Comparison of ENCODE assay signal across 31 cellular contexts in the genomic region with DNA sequence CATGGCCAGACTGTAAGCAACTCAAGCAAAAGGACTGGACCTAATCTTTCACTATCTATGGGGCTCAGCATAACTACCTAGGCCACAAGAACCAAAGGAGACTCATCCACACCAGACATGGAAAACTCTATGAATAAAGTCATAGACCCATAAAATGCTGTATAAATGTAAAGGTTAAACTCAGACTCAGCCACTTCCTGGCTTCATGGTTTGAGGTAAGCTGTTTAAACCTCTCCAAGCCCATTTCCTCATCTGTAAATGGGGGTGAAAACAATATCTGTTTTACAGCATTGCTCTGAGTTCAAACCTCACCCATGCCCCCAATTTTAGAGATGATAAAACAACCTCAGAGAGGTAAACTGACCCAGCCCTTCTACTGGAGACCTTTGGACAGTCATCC. TPM values are rescaled to one million over a fixed set of nuclear protein-coding genes. Genes with fewer than 3 reads are reported as not detected.
A peak's percentile ranks its signal among the peaks of the same experiment; 100 is the strongest.
DNase-seq lines count a peak whose midpoint lies in the region; ATAC-seq and FAIRE-seq lines count a peak whose summit lies in the region.
"Had no signal": no experiment of that assay in that cellular context is flagged by ENCODE, and none has a peak within 500 bp of the region (broad histone marks: within the 10 kb centered on the region; RNA-seq: fewer than 3 reads in every experiment).

No MANE protein-coding gene starts in this region.

- H3K4me1 ChIP-seq in small intestine (ENCODE audit: control insufficient read depth in 2 of 2, insufficient read depth in 1 of 2, low read depth in 1 of 2, low read length in 1 of 2): peaks cover 0 to under 1% of the 10 kb centered on the region in 2 donors

- peaks cover 11% of the 10 kb centered on the region for H3K27me3 Mint-ChIP-seq in T-helper 1 cell treated with Interleukin-12 subunit alpha and Interleukin-12 subunit beta and Interleukin-4 antibody, amounts not matched to agents 30 μg/mL and 1 μg/mL, for 36 hours (ENCODE audit: low read depth)
- no peaks in the 10 kb centered on the region for H3K27me3 Mint-ChIP-seq in T-helper 17 cell
- H3K27me3 Mint-ChIP-seq in central memory CD8-positive, alpha-beta T cell: no peaks in the 10 kb centered on the region
- H3K27me3 Mint-ChIP-seq: activated B cell treated with CpG ODN at 0.5 μM for 24 hours, naive B cell had no signal

- peaks cover 13% of the 10 kb centered on the region for H3K36me3 Mint-ChIP-seq in T-helper 1 cell treated with Interleukin-12 subunit alpha and Interleukin-12 subunit beta and Interleukin-4 antibody, amounts not matched to agents 30 μg/mL and 1 μg/mL, for 36 hours (ENCODE audit: low read depth)
- H3K36me3 Mint-ChIP-seq in T-helper 17 cell (ENCODE audit: low read depth): no peaks in the 10 kb centered on the region
- H3K36me3 Mint-ChIP-seq in central memory CD8-positive, alpha-beta T cell (ENCODE audit: insufficient read depth): peaks cover 10% of the 10 kb centered on the region
- H3K36me3 Mint-ChIP-seq: naive B cell had no signal

- no peak for DNase-seq in T-helper 1 cell
- no peak for DNase-seq in T-helper 17 cell
- DNase-seq in central memory CD8-positive, alpha-beta T cell (ENCODE audit: low spot score in 2 of 2): no peak
- peak; percentile 35 for DNase-seq in small intestine
- DNase-seq in MV-4-11 (lab: John Stamatoyannopoulos, UW): no peak
- DNase-seq in NCI-H1417 treated with DMSO at 0.1 percent for 48 hours (lab: John Stamatoyannopoulos, UW): no peak
- DNase-seq: activated B cell treated with CpG ODN at 0.5 μM for 24 hours; activated CD8-positive, alpha-beta memory T cell treated with anti-CD3 and anti-CD28 coated beads for 24 hours; amniotic stem cell; DMS153; foreskin keratinocyte; mesendoderm; MG63; naive B cell; NCI-H1417; NCI-H2107; NCI-H446; pancreas; spleen; stimulated activated CD4-positive, alpha-beta T cell treated with anti-CD3 and anti-CD28 coated beads, Interleukin-4, amount 100 ng/mL, for 1 hour; stomach had no signal

- ATAC-seq in T-helper 17 cell (no peak), HG02885 (IDR thresholded peaks at IDR 0.05; ENCODE audit: poor library complexity, unreplicated experiment) (no peak)
- no peak for ATAC-seq in central memory CD8-positive, alpha-beta T cell (replicated peaks; ENCODE audit: extremely low read depth, poor library complexity, severe bottlenecking)
- ATAC-seq: esophagus mucosa, foreskin keratinocyte, K562, left lobe of liver, pancreas had no signal

- FAIRE-seq in small intestine (lab: Jason Lieb, UNC): no peak
- FAIRE-seq: K562, pancreas had no signal

- peak overlapping the region in 1 of 2 donors; percentile 31 for H3K27ac ChIP-seq in small intestine (ENCODE audit: low read depth in 1 of 2, low read length in 1 of 2)
- H3K27ac ChIP-seq: 22Rv1, breast epithelium, coronary artery, foreskin keratinocyte, pancreas, right atrium auricular region, stomach, tibial nerve had no signal

- H3K27me3 ChIP-seq in small intestine (ENCODE audit: control insufficient read depth in 2 of 2, insufficient read depth in 2 of 2, low read length in 2 of 2): no peaks in the 10 kb centered on the region
- H3K27me3 ChIP-seq: breast epithelium, MG63, pancreas, right atrium auricular region, spleen, stomach, tibial nerve had no signal

- H3K4me3 Mint-ChIP-seq in T-helper 1 cell treated with Interleukin-12 subunit alpha and Interleukin-12 subunit beta and Interleukin-4 antibody, amounts not matched to agents 30 μg/mL and 1 μg/mL, for 36 hours: peak overlapping the region; percentile 62
- no peak overlapping the region for H3K4me3 Mint-ChIP-seq in T-helper 17 cell
- peak overlapping the region; percentile 80 for H3K4me3 Mint-ChIP-seq in central memory CD8-positive, alpha-beta T cell
- H3K4me3 Mint-ChIP-seq: activated B cell treated with CpG ODN at 0.5 μM for 24 hours had no signal

- peak overlapping the region; percentile 82 for H3K27ac Mint-ChIP-seq in T-helper 1 cell treated with Interleukin-12 subunit alpha and Interleukin-12 subunit beta and Interleukin-4 antibody, amounts not matched to agents 30 μg/mL and 1 μg/mL, for 36 hours
- peak overlapping the region; percentile 14 for H3K27ac Mint-ChIP-seq in T-helper 17 cell
- H3K27ac Mint-ChIP-seq in central memory CD8-positive, alpha-beta T cell (ENCODE audit: low read depth): peak overlapping the region; percentile 78
- H3K27ac Mint-ChIP-seq: activated B cell treated with CpG ODN at 0.5 μM for 24 hours had no signal

- H3K4me1 Mint-ChIP-seq in T-helper 1 cell treated with Interleukin-12 subunit alpha and Interleukin-12 subunit beta and Interleukin-4 antibody, amounts not matched to agents 30 μg/mL and 1 μg/mL, for 36 hours (ENCODE audit: low read depth): peaks cover 45% of the 10 kb centered on the region
- peaks cover 34% of the 10 kb centered on the region for H3K4me1 Mint-ChIP-seq in T-helper 17 cell
- H3K4me1 Mint-ChIP-seq in central memory CD8-positive, alpha-beta T cell: peaks cover 55% of the 10 kb centered on the region

- H3K9me3 Mint-ChIP-seq in T-helper 1 cell treated with Interleukin-12 subunit alpha and Interleukin-12 subunit beta and Interleukin-4 antibody, amounts not matched to agents 30 μg/mL and 1 μg/mL, for 36 hours: no peaks in the 10 kb centered on the region
- no peaks in the 10 kb centered on the region for H3K9me3 Mint-ChIP-seq in central memory CD8-positive, alpha-beta T cell
- H3K9me3 Mint-ChIP-seq: activated B cell treated with CpG ODN at 0.5 μM for 24 hours had no signal

- no peaks in the 10 kb centered on the region for H3K36me3 ChIP-seq in small intestine (ENCODE audit: control insufficient read depth in 2 of 2, insufficient read depth in 2 of 2, low read length in 2 of 2)
- H3K36me3 ChIP-seq: breast epithelium, MG63, pancreas, right atrium auricular region, spleen, stomach, tibial nerve had no signal

- no peaks in the 10 kb centered on the region for H3K9me3 ChIP-seq in T-helper 17 cell (ENCODE audit: control insufficient read depth, low read length, poor library complexity, severe bottlenecking)
- H3K9me3 ChIP-seq in small intestine (ENCODE audit: control insufficient read depth, low read depth): no peaks in the 10 kb centered on the region
- H3K9me3 ChIP-seq: breast epithelium, MG63, pancreas, right atrium auricular region, spleen, stomach, tibial nerve had no signal

- H3K4me3 ChIP-seq in small intestine (ENCODE audit: low read depth in 1 of 2, low read length in 2 of 2): no peak overlapping the region
- H3K4me3 ChIP-seq: breast epithelium, coronary artery, K562, MG63, pancreas, right atrium auricular region, spleen, stomach, tibial nerve had no signal

RNA-seq across cellular contexts. Expression of a gene that starts 4.0 kb away (rescaled TPM):
- 10 to 100 TPM; 29.6 to 39.2 TPM for total RNA-seq in T-helper 17 cell
- 10 to 100 TPM; 26.6 to 53.2 (median 40.0) TPM for polyA plus RNA-seq in small intestine

Comparison
In these comparisons a context has a peak if more than half of its experiments do, and no peak if none do; other contexts are left out.
1. H3K27ac Mint-ChIP-seq: peak in every context shown above with its lines; median percentile 82 in T-helper 1 cell treated with Interleukin-12 subunit alpha and Interleukin-12 subunit beta and Interleukin-4 antibody, amounts not matched to agents 30 μg/mL and 1 μg/mL, for 36 hours; 78 in central memory CD8-positive, alpha-beta T cell; 14 in T-helper 17 cell.